ENCODE assay signal across 21 cellular contexts in the genomic region with DNA sequence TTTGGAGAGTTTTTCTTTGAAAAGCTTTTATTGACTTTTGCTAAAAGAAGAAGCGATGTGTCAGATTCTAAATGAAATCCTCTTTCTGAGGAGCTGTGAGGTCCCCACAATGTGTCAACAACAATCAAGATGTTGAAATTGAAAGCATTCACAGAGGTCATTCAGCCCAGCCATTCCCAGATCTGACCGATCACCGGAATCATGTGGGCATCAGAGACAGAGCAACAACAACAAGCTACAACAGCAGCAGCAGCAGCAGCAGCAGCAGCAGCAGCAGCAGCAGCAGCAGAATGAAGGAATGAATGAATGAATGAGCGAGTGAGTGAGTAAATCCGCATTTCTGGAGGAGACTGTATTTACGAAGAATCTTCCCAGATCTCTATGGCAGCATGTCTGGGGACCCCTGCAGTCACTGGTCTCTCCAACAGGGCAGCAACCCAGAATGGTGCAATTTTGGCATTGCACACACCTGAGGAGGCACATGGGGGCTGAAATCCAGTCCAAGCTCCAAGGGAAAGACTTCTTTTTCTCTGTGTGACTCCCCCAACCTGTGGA.
"Had no signal": no experiment of that assay in that cellular context is flagged by ENCODE, and none has a peak within 500 bp of the region (broad histone marks: within the 10 kb centered on the region; RNA-seq: fewer than 3 reads in every experiment).

No MANE protein-coding gene starts in this region.

- DNase-seq: effector memory CD8-positive, alpha-beta T cell; esophagus squamous epithelium; foreskin fibroblast; hippocampal formation; left lung; lower lobe of right lung; posterior cingulate gyrus; sigmoid colon; stimulated activated CD4-positive, alpha-beta T cell treated with anti-CD3 and anti-CD28 coated beads, Interleukin-12 subunit alpha, Interleukin-12 subunit beta, amount 100 ng/mL, for 4 hours; stimulated activated naive CD4-positive, alpha-beta T cell; thyroid gland; upper lobe of left lung had no signal

- H3K4me3 Mint-ChIP-seq: effector memory CD8-positive, alpha-beta T cell; memory B cell; mesothelial cell of epicardium; nephron had no signal

- H3K9me3 Mint-ChIP-seq: mesothelial cell of epicardium had no signal

- H3K4me1 Mint-ChIP-seq: memory B cell, nephron had no signal

- H3K4me3 ChIP-seq: esophagus squamous epithelium, gastroesophageal sphincter, left lung, lower lobe of right lung, right atrium auricular region, sigmoid colon, skin epidermis, suprapubic skin, thyroid gland, upper lobe of left lung, vagina had no signal

- H3K27ac Mint-ChIP-seq: effector memory CD8-positive, alpha-beta T cell; memory B cell; mesothelial cell of epicardium; nephron had no signal

- ATAC-seq: effector memory CD8-positive, alpha-beta T cell; gastroesophageal sphincter; left lung; lower lobe of right lung had no signal

- H3K36me3 Mint-ChIP-seq: memory B cell, mesothelial cell of epicardium had no signal

- H3K9me3 ChIP-seq: esophagus squamous epithelium, gastroesophageal sphincter, left lung, lower lobe of right lung, neutrophil, right atrium auricular region, sigmoid colon, suprapubic skin, thyroid gland, upper lobe of left lung, vagina had no signal

- H3K36me3 ChIP-seq: esophagus squamous epithelium, gastroesophageal sphincter, left lung, lower lobe of right lung, neutrophil, right atrium auricular region, sigmoid colon, suprapubic skin, thyroid gland, upper lobe of left lung, vagina had no signal

- H3K4me1 ChIP-seq: esophagus squamous epithelium, gastroesophageal sphincter, left lung, lower lobe of right lung, right atrium auricular region, sigmoid colon, suprapubic skin, thyroid gland, upper lobe of left lung, vagina had no signal

- H3K27me3 ChIP-seq: left lung, neutrophil, right atrium auricular region, sigmoid colon, thyroid gland, upper lobe of left lung, vagina had no signal

- H3K27ac ChIP-seq: esophagus squamous epithelium, gastroesophageal sphincter, left lung, lower lobe of right lung, neutrophil, right atrium auricular region, sigmoid colon, skin epidermis, suprapubic skin, thyroid gland, upper lobe of left lung, vagina had no signal
